In genomic region chr11:70028147-70028855, GRCh38 we compare ENCODE assay signal across 22 cellular contexts. TPM values are rescaled to one million over a fixed set of nuclear protein-coding genes. Genes with fewer than 3 reads are reported as not detected.
"Had no signal": no experiment of that assay in that cellular context is flagged by ENCODE, and none has a peak within 500 bp of the region (broad histone marks: within the 10 kb centered on the region; RNA-seq: fewer than 3 reads in every experiment).

No MANE protein-coding gene starts in this region.

- H3K27ac ChIP-seq: brain microvascular endothelial cell, SJCRH30, SK-N-MC had no signal

- H3K4me1 ChIP-seq: SJCRH30 had no signal

- H3K9me3 ChIP-seq: SJCRH30 had no signal

- H3K27me3 ChIP-seq: brain microvascular endothelial cell, SJCRH30 had no signal

- DNase-seq: activated CD4-positive, alpha-beta T cell treated with anti-CD3 and anti-CD28 coated beads, Interleukin-2, amount 10 ng/mL, durations not matched to agents 24 days and 14 days; activated CD4-positive, alpha-beta T cell treated with anti-CD3 and anti-CD28 coated beads, Interleukin-2, amount 50 U/mL, for 4 hours; activated CD8-positive, alpha-beta T cell treated with anti-CD3 and anti-CD28 coated beads for 36 hours; activated gamma-delta T cell treated with Interleukin-2 at 50 U/mL for 16 hours; activated naive CD4-positive, alpha-beta T cell treated with anti-CD3 and anti-CD28 coated beads for 36 hours; activated naive CD8-positive, alpha-beta T cell treated with anti-CD3 and anti-CD28 coated beads, Interleukin-2, amount 50 U/mL, for 24 hours; activated T-cell treated with anti-CD3 and anti-CD28 coated beads for 4 hours; activated T-cell treated with anti-CD3 and anti-CD28 coated beads, Interleukin-2, amount 50 U/mL, for 4 hours; anterior cingulate cortex; brain microvascular endothelial cell; NCI-H1417 treated with DMSO at 0.1 percent for 48 hours; NCI-H187 treated with DMSO at 0.1 percent for 48 hours; NCI-H2081 treated with DMSO at 0.1 percent for 48 hours; NCI-H524 treated with DMSO at 0.1 percent for 48 hours; SHP77; SJCRH30 had no signal

- H3K4me3 ChIP-seq: K562, SJCRH30, SK-N-MC had no signal

- H3K36me3 ChIP-seq: brain microvascular endothelial cell, SJCRH30 had no signal

- ATAC-seq: activated CD8-positive, alpha-beta T cell treated with anti-CD3 and anti-CD28 coated beads for 36 hours; activated naive CD4-positive, alpha-beta T cell treated with anti-CD3 and anti-CD28 coated beads, Interleukin-2, amount 50 U/mL, for 72 hours; activated naive CD8-positive, alpha-beta T cell treated with anti-CD3 and anti-CD28 coated beads, Interleukin-2, amount 50 U/mL, for 24 hours; activated T-cell treated with anti-CD3 and anti-CD28 coated beads, Interleukin-2, amount 50 U/mL, for 4 hours; K562; Panc1 had no signal

RNA-seq across cellular contexts. Expression of gene ANO1, which starts 49.8 kb away (rescaled TPM):
- total RNA-seq: activated CD4-positive, alpha-beta T cell treated with anti-CD3 and anti-CD28 coated beads, Interleukin-2, amount 10 ng/mL, durations not matched to agents 24 days and 14 days; activated CD8-positive, alpha-beta T cell treated with anti-CD3 and anti-CD28 coated beads for 36 hours; activated naive CD4-positive, alpha-beta T cell treated with anti-CD3 and anti-CD28 coated beads for 36 hours; activated T-helper 1 cell treated with anti-CD3 and anti-CD28 coated beads, Interleukin-12 subunit alpha, Interleukin-12 subunit beta, Interleukin-2, Interleukin-4 antibody, amounts not matched to agents 30 ng/mL and 10 ng/mL and 1 ng/mL, durations not matched to agents 14 hours and 24 hours and 36 hours; K562; M059J had no signal
- polyA plus RNA-seq: K562 had no signal
